In genomic region chr1:163093169-163093568, GRCh38 we compare ENCODE assay signal across 19 cellular contexts.
"Had no signal": no experiment of that assay in that cellular context is flagged by ENCODE, and none has a peak within 500 bp of the region (broad histone marks: within the 10 kb centered on the region; RNA-seq: fewer than 3 reads in every experiment).

No MANE protein-coding gene starts in this region.

- H2AFZ ChIP-seq: hepatocyte had no signal

- H3K4me2 ChIP-seq: hepatocyte had no signal

- H3K79me2 ChIP-seq: hepatocyte had no signal

- DNase-seq: effector memory CD4-positive, alpha-beta T cell; esophagus squamous epithelium; foreskin fibroblast; head of caudate nucleus; left cardiac atrium; left ventricle myocardium inferior; lower lobe of right lung; mesenchymal stem cell; naive B cell; psoas muscle; sigmoid colon; stimulated activated CD4-positive, alpha-beta T cell treated with anti-CD3 and anti-CD28 coated beads, Interleukin-2, amount 100 ng/mL, for 24 hours; stimulated activated CD4-positive, alpha-beta T cell treated with anti-CD3 and anti-CD28 coated beads, Interleukin-4, amount 100 ng/mL, for 4 hours; stimulated activated naive B cell treated with anti-CD40 and anti-IgM and Interleukin-4, amounts not matched to agents 10 μg/mL and 1 μg/mL and 100 μg/mL, for 72 hours; stimulated activated naive CD8-positive, alpha-beta T cell treated with anti-CD3 and anti-CD28 coated beads, Interleukin-15, amount 100 ng/mL, for 72 hours; transverse colon had no signal

- H3K9me3 ChIP-seq: esophagus squamous epithelium, left ventricle myocardium inferior, lower lobe of right lung, psoas muscle, sigmoid colon, thoracic aorta, transverse colon had no signal

- H3K36me3 ChIP-seq: esophagus squamous epithelium, left ventricle myocardium inferior, lower lobe of right lung, sigmoid colon, thoracic aorta, transverse colon had no signal

- H3K27ac ChIP-seq: esophagus squamous epithelium, hepatocyte, left ventricle myocardium inferior, lower lobe of right lung, psoas muscle, sigmoid colon, skin epidermis, thoracic aorta, transverse colon had no signal

- H3K27me3 ChIP-seq: esophagus squamous epithelium, hepatocyte, sigmoid colon, transverse colon had no signal

- H3K4me3 ChIP-seq: esophagus squamous epithelium, hepatocyte, left ventricle myocardium inferior, lower lobe of right lung, psoas muscle, sigmoid colon, skin epidermis, thoracic aorta, transverse colon had no signal

- H3K4me1 ChIP-seq: left ventricle myocardium inferior, lower lobe of right lung, psoas muscle, sigmoid colon, transverse colon had no signal
